In the genomic region with DNA sequence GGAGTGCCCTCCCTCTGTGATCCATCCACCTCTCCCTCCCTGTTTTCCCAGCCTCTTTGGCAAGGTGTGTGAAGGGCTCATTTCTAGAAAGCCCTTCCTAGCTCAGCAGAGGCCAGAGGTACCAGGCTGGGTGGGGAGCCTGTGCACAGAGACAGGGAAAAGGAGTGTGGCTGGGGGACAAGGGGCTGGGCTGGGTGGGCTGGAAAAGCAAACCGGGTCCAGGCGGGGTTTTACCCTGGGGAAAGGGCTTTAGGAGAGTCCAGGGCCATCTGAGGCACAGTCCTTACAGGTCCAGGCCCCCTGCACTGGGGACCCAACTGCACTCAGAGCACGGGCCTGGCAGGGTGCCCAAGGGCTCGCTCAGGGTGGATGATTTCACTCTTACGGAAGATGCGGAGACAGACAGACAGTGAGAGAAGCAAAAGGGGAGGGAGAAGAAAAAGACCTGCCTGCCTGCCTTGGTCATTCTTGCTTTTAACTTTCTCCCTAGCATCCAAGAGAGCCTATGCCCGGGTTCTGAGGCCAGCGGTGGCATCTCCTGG, we compare ENCODE assay signal across 1 cellular context.
TF ChIP-seq lines count a peak whose summit lies in the region.

No MANE protein-coding gene starts in this region.

TF ChIP-seq in H1, 55 proteins besides CTCF, POLR2A, EP300 and RAD21 (continued from another document):
- TF ChIP-seq, protein P1, sequence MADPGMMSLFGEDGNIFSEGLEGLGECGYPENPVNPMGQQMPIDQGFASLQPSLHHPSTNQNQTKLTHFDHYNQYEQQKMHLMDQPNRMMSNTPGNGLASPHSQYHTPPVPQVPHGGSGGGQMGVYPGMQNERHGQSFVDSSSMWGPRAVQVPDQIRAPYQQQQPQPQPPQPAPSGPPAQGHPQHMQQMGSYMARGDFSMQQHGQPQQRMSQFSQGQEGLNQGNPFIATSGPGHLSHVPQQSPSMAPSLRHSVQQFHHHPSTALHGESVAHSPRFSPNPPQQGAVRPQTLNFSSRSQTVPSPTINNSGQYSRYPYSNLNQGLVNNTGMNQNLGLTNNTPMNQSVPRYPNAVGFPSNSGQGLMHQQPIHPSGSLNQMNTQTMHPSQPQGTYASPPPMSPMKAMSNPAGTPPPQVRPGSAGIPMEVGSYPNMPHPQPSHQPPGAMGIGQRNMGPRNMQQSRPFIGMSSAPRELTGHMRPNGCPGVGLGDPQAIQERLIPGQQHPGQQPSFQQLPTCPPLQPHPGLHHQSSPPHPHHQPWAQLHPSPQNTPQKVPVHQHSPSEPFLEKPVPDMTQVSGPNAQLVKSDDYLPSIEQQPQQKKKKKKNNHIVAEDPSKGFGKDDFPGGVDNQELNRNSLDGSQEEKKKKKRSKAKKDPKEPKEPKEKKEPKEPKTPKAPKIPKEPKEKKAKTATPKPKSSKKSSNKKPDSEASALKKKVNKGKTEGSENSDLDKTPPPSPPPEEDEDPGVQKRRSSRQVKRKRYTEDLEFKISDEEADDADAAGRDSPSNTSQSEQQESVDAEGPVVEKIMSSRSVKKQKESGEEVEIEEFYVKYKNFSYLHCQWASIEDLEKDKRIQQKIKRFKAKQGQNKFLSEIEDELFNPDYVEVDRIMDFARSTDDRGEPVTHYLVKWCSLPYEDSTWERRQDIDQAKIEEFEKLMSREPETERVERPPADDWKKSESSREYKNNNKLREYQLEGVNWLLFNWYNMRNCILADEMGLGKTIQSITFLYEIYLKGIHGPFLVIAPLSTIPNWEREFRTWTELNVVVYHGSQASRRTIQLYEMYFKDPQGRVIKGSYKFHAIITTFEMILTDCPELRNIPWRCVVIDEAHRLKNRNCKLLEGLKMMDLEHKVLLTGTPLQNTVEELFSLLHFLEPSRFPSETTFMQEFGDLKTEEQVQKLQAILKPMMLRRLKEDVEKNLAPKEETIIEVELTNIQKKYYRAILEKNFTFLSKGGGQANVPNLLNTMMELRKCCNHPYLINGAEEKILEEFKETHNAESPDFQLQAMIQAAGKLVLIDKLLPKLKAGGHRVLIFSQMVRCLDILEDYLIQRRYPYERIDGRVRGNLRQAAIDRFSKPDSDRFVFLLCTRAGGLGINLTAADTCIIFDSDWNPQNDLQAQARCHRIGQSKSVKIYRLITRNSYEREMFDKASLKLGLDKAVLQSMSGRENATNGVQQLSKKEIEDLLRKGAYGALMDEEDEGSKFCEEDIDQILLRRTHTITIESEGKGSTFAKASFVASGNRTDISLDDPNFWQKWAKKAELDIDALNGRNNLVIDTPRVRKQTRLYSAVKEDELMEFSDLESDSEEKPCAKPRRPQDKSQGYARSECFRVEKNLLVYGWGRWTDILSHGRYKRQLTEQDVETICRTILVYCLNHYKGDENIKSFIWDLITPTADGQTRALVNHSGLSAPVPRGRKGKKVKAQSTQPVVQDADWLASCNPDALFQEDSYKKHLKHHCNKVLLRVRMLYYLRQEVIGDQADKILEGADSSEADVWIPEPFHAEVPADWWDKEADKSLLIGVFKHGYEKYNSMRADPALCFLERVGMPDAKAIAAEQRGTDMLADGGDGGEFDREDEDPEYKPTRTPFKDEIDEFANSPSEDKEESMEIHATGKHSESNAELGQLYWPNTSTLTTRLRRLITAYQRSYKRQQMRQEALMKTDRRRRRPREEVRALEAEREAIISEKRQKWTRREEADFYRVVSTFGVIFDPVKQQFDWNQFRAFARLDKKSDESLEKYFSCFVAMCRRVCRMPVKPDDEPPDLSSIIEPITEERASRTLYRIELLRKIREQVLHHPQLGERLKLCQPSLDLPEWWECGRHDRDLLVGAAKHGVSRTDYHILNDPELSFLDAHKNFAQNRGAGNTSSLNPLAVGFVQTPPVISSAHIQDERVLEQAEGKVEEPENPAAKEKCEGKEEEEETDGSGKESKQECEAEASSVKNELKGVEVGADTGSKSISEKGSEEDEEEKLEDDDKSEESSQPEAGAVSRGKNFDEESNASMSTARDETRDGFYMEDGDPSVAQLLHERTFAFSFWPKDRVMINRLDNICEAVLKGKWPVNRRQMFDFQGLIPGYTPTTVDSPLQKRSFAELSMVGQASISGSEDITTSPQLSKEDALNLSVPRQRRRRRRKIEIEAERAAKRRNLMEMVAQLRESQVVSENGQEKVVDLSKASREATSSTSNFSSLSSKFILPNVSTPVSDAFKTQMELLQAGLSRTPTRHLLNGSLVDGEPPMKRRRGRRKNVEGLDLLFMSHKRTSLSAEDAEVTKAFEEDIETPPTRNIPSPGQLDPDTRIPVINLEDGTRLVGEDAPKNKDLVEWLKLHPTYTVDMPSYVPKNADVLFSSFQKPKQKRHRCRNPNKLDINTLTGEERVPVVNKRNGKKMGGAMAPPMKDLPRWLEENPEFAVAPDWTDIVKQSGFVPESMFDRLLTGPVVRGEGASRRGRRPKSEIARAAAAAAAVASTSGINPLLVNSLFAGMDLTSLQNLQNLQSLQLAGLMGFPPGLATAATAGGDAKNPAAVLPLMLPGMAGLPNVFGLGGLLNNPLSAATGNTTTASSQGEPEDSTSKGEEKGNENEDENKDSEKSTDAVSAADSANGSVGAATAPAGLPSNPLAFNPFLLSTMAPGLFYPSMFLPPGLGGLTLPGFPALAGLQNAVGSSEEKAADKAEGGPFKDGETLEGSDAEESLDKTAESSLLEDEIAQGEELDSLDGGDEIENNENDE (IDR thresholded peaks at IDR 0.05; ENCODE audit: insufficient replicate concordance, low read length), result no peak
- no peak for TF ChIP-seq ASH2L (IDR thresholded peaks at IDR 0.05; ENCODE audit: low read length)
TF ChIP-seq in H1: peak in this region for 0.
